11 cellular contexts compared by ENCODE assay signal in genomic region chr14:103361868-103362267, GRCh38. TPM values are rescaled to one million over a fixed set of nuclear protein-coding genes. Genes with fewer than 3 reads are reported as not detected.
DNase-seq lines count a peak whose midpoint lies in the region; ATAC-seq, FAIRE-seq and TF ChIP-seq lines count a peak whose summit lies in the region.
"Had no signal": no experiment of that assay in that cellular context is flagged by ENCODE, and none has a peak within 500 bp of the region (broad histone marks: within the 10 kb centered on the region; RNA-seq: fewer than 3 reads in every experiment).

No MANE protein-coding gene starts in this region.

- intact Hi-C loops in adrenal gland (cut with DNase I) (no loop called here), ovary (cut with DNase I) (no loop called here)

- FAIRE-seq in HTR-8/SVneo (lab: Jason Lieb, UNC), result peak; percentile 48

- H3K27ac ChIP-seq in adrenal gland (peak overlapping the region in 2 of 5 donors; percentile 45 to 68), ovary (no peak overlapping the region)

- 31 to 39% (median 36%) methylated on average over 5 of the region's 5 CpGs for WGBS in adrenal gland, 4 donors
- 54 to 82% (median 73%) methylated on average over 5 of the region's 5 CpGs for WGBS in ovary, 3 donors

- DNase-seq in AG09319 (ENCODE audit: extremely low read depth, low read depth), result peak; percentile 87
- DNase-seq in HTR-8/SVneo (ENCODE audit: insufficient read length, low spot score), result no peak
- DNase-seq in adrenal gland, result peak in 6 of 7 donors; percentile 55 to 79 (median 74)
- peak; percentile 84 for DNase-seq in kidney glomerular epithelial cell (lab: John Stamatoyannopoulos, UW)
- DNase-seq in ovary, result no peak
- DNase-seq: GF-D8, KBM-7, retina had no signal

- no peaks in the 10 kb centered on the region for H3K27me3 ChIP-seq in adrenal gland
- H3K27me3 ChIP-seq in ovary, result no peaks in the 10 kb centered on the region

- TF ChIP-seq CTCF in AG09319 (IDR thresholded peaks at IDR 0.05; ENCODE audit: low read depth, low read length), result no peak
- TF ChIP-seq CTCF in adrenal gland (IDR thresholded peaks at IDR 0.05), result no peak
- no peak for TF ChIP-seq CTCF in ovary (IDR thresholded peaks at IDR 0.05)

- H3K4me3 ChIP-seq in adrenal gland (no peak overlapping the region), ovary (no peak overlapping the region)

- H3K36me3 ChIP-seq in adrenal gland (replicated peaks in 1 of 2) (no peaks in the 10 kb centered on the region), ovary (no peaks in the 10 kb centered on the region)

- peaks cover 0 to 5% (median 0%) of the 10 kb centered on the region in 3 donors for H3K9me3 ChIP-seq in adrenal gland (replicated peaks in 1 of 3)
- peaks cover 0 to 3% of the 10 kb centered on the region in 2 donors for H3K9me3 ChIP-seq in ovary

- no peak for TF ChIP-seq EP300 in ovary (IDR thresholded peaks at IDR 0.05)

- no peaks in the 10 kb centered on the region for H3K4me1 ChIP-seq in adrenal gland (replicated peaks in 1 of 2)
- no peaks in the 10 kb centered on the region for H3K4me1 ChIP-seq in ovary (ENCODE audit: insufficient read depth)

- TF ChIP-seq POLR2A in adrenal gland (IDR thresholded peaks at IDR 0.05) (no peak), ovary (IDR thresholded peaks at IDR 0.05) (no peak)

- no peak for ATAC-seq in HG02973 (IDR thresholded peaks at IDR 0.05; ENCODE audit: unreplicated experiment)
- no peak for ATAC-seq in HG02610 (IDR thresholded peaks at IDR 0.05; ENCODE audit: unreplicated experiment)
- ATAC-seq in GM18511 (IDR thresholded peaks at IDR 0.05; ENCODE audit: unreplicated experiment), result no peak

RNA-seq across cellular contexts. Expression of gene MARK3, which starts 23.3 kb away (rescaled TPM):
- total RNA-seq in adrenal gland (100 to 1,000 TPM in 3 of 8 donors, 10 to 100 TPM in 5; 73.1 to 144 (median 94.6) TPM), ovary (100 to 1,000 TPM in 1 of 7 donors, 10 to 100 TPM in 6; 63.8 to 110 (median 79.8) TPM)
- polyA plus RNA-seq in adrenal gland (100 to 1,000 TPM in 2 of 3 donors, 10 to 100 TPM in 1; 89.5 to 233 (median 172) TPM), ovary (10 to 100 TPM; 46.4 to 60.1 TPM)

RNA-seq across cellular contexts. Expression of gene EIF5, which starts 27.8 kb away (rescaled TPM):
- 100 to 1,000 TPM; 165 to 555 (median 260) TPM for total RNA-seq in adrenal gland
- polyA plus RNA-seq in adrenal gland, result 100 to 1,000 TPM in 1 of 3 donors, 10 to 100 TPM in 2; 35.7 to 316 (median 49.1) TPM
- total RNA-seq in ovary, result 100 to 1,000 TPM in 6 of 7 donors, 10 to 100 TPM in 1; 76.7 to 169 (median 134) TPM
- polyA plus RNA-seq in ovary, result 10 to 100 TPM; 73.0 to 97.9 TPM

Comparison
In these comparisons a context has a peak if more than half of its experiments do, and no peak if none do; other contexts are left out.
1. DNase-seq: peak in AG09319 (single experiment), adrenal gland (6 of 7) and kidney glomerular epithelial cell (single experiment); none in HTR-8/SVneo (single experiment) and ovary (0 of 5).